Comparison of ENCODE assay signal across 8 cellular contexts in the genomic region with DNA sequence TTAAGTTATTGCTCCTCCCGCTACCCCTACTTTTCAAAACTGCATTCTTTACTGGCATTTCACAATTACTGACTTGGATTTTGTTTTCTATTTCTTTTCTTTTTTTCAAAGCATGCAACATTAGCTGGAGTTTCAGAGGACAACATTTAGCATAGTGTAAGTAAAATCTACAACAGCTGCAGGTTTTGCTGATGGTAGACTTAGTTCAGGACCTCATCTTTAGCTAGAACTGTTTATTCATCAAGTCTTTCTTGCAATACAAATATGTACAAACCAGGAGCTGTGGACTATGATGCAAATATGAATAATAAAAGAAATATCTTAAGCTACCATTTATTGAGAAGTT. TPM values are rescaled to one million over a fixed set of nuclear protein-coding genes. Genes with fewer than 3 reads are reported as not detected.
A peak's percentile ranks its signal among the peaks of the same experiment; 100 is the strongest.
DNase-seq lines count a peak whose midpoint lies in the region; ATAC-seq, FAIRE-seq and TF ChIP-seq lines count a peak whose summit lies in the region.

No MANE protein-coding gene starts in this region.

- peak overlapping the region; percentile 87 for H3K27ac Mint-ChIP-seq in activated naive CD4-positive, alpha-beta T cell treated with anti-CD3 and anti-CD28 coated beads, Interleukin-2, amount 10 ng/mL, durations not matched to agents 7 days and 5 days
- H3K27ac Mint-ChIP-seq in activated naive CD4-positive, alpha-beta T cell treated with anti-CD3 and anti-CD28 coated beads, Interleukin-2, amount 50 U/mL, for 72 hours = peak overlapping the region in 1 of 2 donors; percentile 86
- peak overlapping the region; percentile 93 for H3K27ac Mint-ChIP-seq in activated CD4-positive, alpha-beta memory T cell treated with anti-CD3 and anti-CD28 coated beads for 36 hours

- peak overlapping the region; percentile 90 to 100 for H3K4me3 ChIP-seq in kidney (ENCODE audit: low read length in 2 of 2)
- peak overlapping the region; percentile 60 to 78 (median 70) for H3K4me3 ChIP-seq in transverse colon

- peaks cover 21% of the 10 kb centered on the region for H3K4me1 Mint-ChIP-seq in activated naive CD4-positive, alpha-beta T cell treated with anti-CD3 and anti-CD28 coated beads, Interleukin-2, amount 10 ng/mL, durations not matched to agents 7 days and 5 days
- peaks cover 13% of the 10 kb centered on the region for H3K4me1 Mint-ChIP-seq in activated CD4-positive, alpha-beta memory T cell treated with anti-CD3 and anti-CD28 coated beads for 36 hours (ENCODE audit: low read depth)

- H3K9ac ChIP-seq in kidney (ENCODE audit: low read length in 2 of 2) = no peak overlapping the region

- in situ Hi-C loops in transverse colon (cut with MboI; ENCODE audit: low pct_ligation_motif_present in 1 of 4, low pct_unique_long_range_greater_than_20kb in 1 of 4, low sequenced_read_pairs in 3 of 4) = loop anchor here in 2 of 4 donors (10.0 to 25.0 kb wide), 2 partner anchors 341 to 343 kb away; no protein-coding TSS in a partner anchor

- H3K27ac ChIP-seq in kidney (ENCODE audit: low read depth in 2 of 2, low read length in 2 of 2) = no peak overlapping the region
- H3K27ac ChIP-seq in transverse colon = peak overlapping the region; percentile 78 to 92 (median 87)

- H3K27me3 Mint-ChIP-seq in activated naive CD4-positive, alpha-beta T cell treated with anti-CD3 and anti-CD28 coated beads, Interleukin-2, amount 10 ng/mL, durations not matched to agents 7 days and 5 days = peaks cover 6% of the 10 kb centered on the region
- peaks cover 12% of the 10 kb centered on the region for H3K27me3 Mint-ChIP-seq in activated CD4-positive, alpha-beta memory T cell treated with anti-CD3 and anti-CD28 coated beads for 36 hours

- intact Hi-C loops in activated CD4-positive, alpha-beta memory T cell treated with anti-CD3 and anti-CD28 coated beads for 36 hours (cut with micrococcal nuclease) = loop anchor here (1.0 to 10.0 kb wide), 5 partner anchors 193 to 1364 kb away; partner anchors contain the start of genes MRAP2, PGM3, RWDD2A and SNX14
- intact Hi-C loops in kidney (cut with DNase I) = loop anchor here (10.0 kb wide), 2 partner anchors 343 to 613 kb away; no protein-coding TSS in a partner anchor
- intact Hi-C loops in transverse colon (cut with DNase I; ENCODE audit: low total_unique reads) = no loop called here

- H3K36me3 ChIP-seq in kidney (ENCODE audit: control insufficient read depth in 1 of 2, insufficient read depth in 2 of 2, low read length in 2 of 2) = no peaks in the 10 kb centered on the region
- H3K36me3 ChIP-seq in transverse colon = no peaks in the 10 kb centered on the region

- FAIRE-seq in kidney (lab: Jason Lieb, UNC) = no peak

- no peak for ATAC-seq in activated naive CD4-positive, alpha-beta T cell treated with anti-CD3 and anti-CD28 coated beads, Interleukin-2, amount 50 U/mL, for 72 hours

- no peak for DNase-seq in activated naive CD4-positive, alpha-beta T cell treated with anti-CD3 and anti-CD28 coated beads, Interleukin-2, amount 10 ng/mL, durations not matched to agents 7 days and 5 days
- no peak for DNase-seq in activated naive CD4-positive, alpha-beta T cell treated with anti-CD3 and anti-CD28 coated beads, Interleukin-2, amount 50 U/mL, for 72 hours (ENCODE audit: low spot score in 2 of 2)
- DNase-seq in activated CD4-positive, alpha-beta memory T cell treated with anti-CD3 and anti-CD28 coated beads for 36 hours = no peak
- DNase-seq in kidney (no peak), transverse colon (no peak), GM10266 (ENCODE audit: extremely low spot score) (no peak), NCI-H187 treated with DMSO at 0.1 percent for 48 hours (lab: John Stamatoyannopoulos, UW) (no peak), Ammon's horn (ENCODE audit: low spot score) (no peak)

- peak overlapping the region; percentile 98 for H3K4me3 Mint-ChIP-seq in activated naive CD4-positive, alpha-beta T cell treated with anti-CD3 and anti-CD28 coated beads, Interleukin-2, amount 10 ng/mL, durations not matched to agents 7 days and 5 days
- H3K4me3 Mint-ChIP-seq in activated CD4-positive, alpha-beta memory T cell treated with anti-CD3 and anti-CD28 coated beads for 36 hours = peak overlapping the region; percentile 100

- POLR2A ChIA-PET in activated CD4-positive, alpha-beta memory T cell treated with anti-CD3 and anti-CD28 coated beads for 36 hours (lab: Charles Lee) = interaction anchor here (1.6 kb wide), 1 partner anchor 369 kb away, joined by 5 read pairs; the partner anchor contains the start of gene CYB5R4

- TF ChIP-seq CTCF in kidney (IDR thresholded peaks at IDR 0.05; ENCODE audit: borderline replicate concordance, extremely low read depth, insufficient read depth) = no peak
- peak in 1 of 5 experiments; percentile 5 for TF ChIP-seq CTCF in transverse colon (IDR thresholded peaks at IDR 0.05)
- no peak for TF ChIP-seq CTCF in GM10266 (IDR thresholded peaks at IDR 0.05; ENCODE audit: control insufficient read depth, insufficient read depth, low read depth, missing control alignments)

- H3K4me1 ChIP-seq in kidney (ENCODE audit: control insufficient read depth in 1 of 2, insufficient read depth in 1 of 2, low read depth in 1 of 2, low read length in 2 of 2) (peaks cover 0 to 2% of the 10 kb centered on the region in 2 donors), transverse colon (peaks cover 0 to 16% (median 9%) of the 10 kb centered on the region in 4 donors)

- CTCF ChIA-PET in activated naive CD4-positive, alpha-beta T cell treated with anti-CD3 and anti-CD28 coated beads, Interleukin-2, amount 10 ng/mL, durations not matched to agents 7 days and 5 days (lab: Charles Lee) = interaction anchor here (1.2 to 1.7 kb wide), 7 partner anchors 44 to 1163 kb away, joined by 3 to 8 read pairs (median 3); partner anchors contain the start of genes CYB5R4, DOP1A and UBE3D
- CTCF ChIA-PET in activated CD4-positive, alpha-beta memory T cell treated with anti-CD3 and anti-CD28 coated beads for 36 hours (lab: Charles Lee) = interaction anchor here (0.6 to 2.5 kb wide), 21 partner anchors 9 to 1162 kb away, joined by 3 to 20 read pairs (median 4); partner anchors contain the start of genes CYB5R4 and UBE3D

- TF ChIP-seq POLR2A in transverse colon (IDR thresholded peaks at IDR 0.05) = no peak

- WGBS in transverse colon (ENCODE audit: low coverage in 1 of 2), 2 donors = 0% methylated on average over 1 of the region's 1 CpG

- TF ChIP-seq EP300 in transverse colon (IDR thresholded peaks at IDR 0.05; ENCODE audit: low read depth) = no peak

- H3K9me3 ChIP-seq in kidney (ENCODE audit: control insufficient read depth in 1 of 2, low read length in 2 of 2) (no peaks in the 10 kb centered on the region), transverse colon (no peaks in the 10 kb centered on the region)

- H3K36me3 Mint-ChIP-seq in activated naive CD4-positive, alpha-beta T cell treated with anti-CD3 and anti-CD28 coated beads, Interleukin-2, amount 10 ng/mL, durations not matched to agents 7 days and 5 days = no peaks in the 10 kb centered on the region
- H3K36me3 Mint-ChIP-seq in activated naive CD4-positive, alpha-beta T cell treated with anti-CD3 and anti-CD28 coated beads, Interleukin-2, amount 50 U/mL, for 72 hours = no peaks in the 10 kb centered on the region
- no peaks in the 10 kb centered on the region for H3K36me3 Mint-ChIP-seq in activated CD4-positive, alpha-beta memory T cell treated with anti-CD3 and anti-CD28 coated beads for 36 hours

- peaks cover 24% of the 10 kb centered on the region for H3K27me3 ChIP-seq in transverse colon

- H3K9me3 Mint-ChIP-seq in activated naive CD4-positive, alpha-beta T cell treated with anti-CD3 and anti-CD28 coated beads, Interleukin-2, amount 10 ng/mL, durations not matched to agents 7 days and 5 days = no peaks in the 10 kb centered on the region
- H3K9me3 Mint-ChIP-seq in activated naive CD4-positive, alpha-beta T cell treated with anti-CD3 and anti-CD28 coated beads, Interleukin-2, amount 50 U/mL, for 72 hours = no peaks in the 10 kb centered on the region
- H3K9me3 Mint-ChIP-seq in activated CD4-positive, alpha-beta memory T cell treated with anti-CD3 and anti-CD28 coated beads for 36 hours = no peaks in the 10 kb centered on the region

RNA-seq across cellular contexts. Expression of gene CEP162, which starts 0.7 kb away (rescaled TPM):
- 1 to 10 TPM; 4.9 to 8.0 TPM for total RNA-seq in activated naive CD4-positive, alpha-beta T cell treated with anti-CD3 and anti-CD28 coated beads, Interleukin-2, amount 50 U/mL, for 72 hours
- total RNA-seq in activated CD4-positive, alpha-beta memory T cell treated with anti-CD3 and anti-CD28 coated beads for 36 hours = 1 to 10 TPM; 5.4 to 6.3 TPM
- 14.6 TPM for total RNA-seq in kidney
- 4.6 TPM for polyA plus RNA-seq in kidney (ENCODE audit: insufficient read depth, low read depth, low replicate concordance)
- 10 to 100 TPM in 2 of 4 donors, 1 to 10 TPM in 2; 8.2 to 45.0 (median 9.7) TPM for total RNA-seq in transverse colon

Comparison
In these comparisons a context has a peak if more than half of its experiments do, and no peak if none do; other contexts are left out.
1. H3K27ac ChIP-seq: peak in transverse colon (4 of 4); none in kidney (0 of 2).